15 cellular contexts compared by ENCODE assay signal in genomic region chr5:172879434-172879828, GRCh38. TPM values are rescaled to one million over a fixed set of nuclear protein-coding genes. Genes with fewer than 3 reads are reported as not detected.
DNase-seq lines count a peak whose midpoint lies in the region; ATAC-seq, FAIRE-seq and TF ChIP-seq lines count a peak whose summit lies in the region.
"Had no signal": no experiment of that assay in that cellular context is flagged by ENCODE, and none has a peak within 500 bp of the region (broad histone marks: within the 10 kb centered on the region; RNA-seq: fewer than 3 reads in every experiment).

No MANE protein-coding gene starts in this region.

- no peak for ATAC-seq in Panc1
- ATAC-seq in activated CD4-positive, alpha-beta T cell treated with anti-CD3 and anti-CD28 coated beads for 36 hours, result no peak

- H3K4me3 ChIP-seq in Panc1 (ENCODE audit: low read depth in 2 of 2, low read length in 2 of 2), result no peak overlapping the region
- peak overlapping the region in 1 of 3 experiments; percentile 27 for H3K4me3 ChIP-seq in endothelial cell of umbilical vein (replicated peaks in 1 of 3; ENCODE audit: insufficient read depth in 1 of 3, low read depth in 1 of 3, low read length in 3 of 3)
- H3K4me3 ChIP-seq in mesodermal cell (ENCODE audit: extremely low read depth, insufficient read depth, low read length, poor library complexity, severe bottlenecking), result no peak overlapping the region
- peak overlapping the region; percentile 20 for H3K4me3 ChIP-seq in suprapubic skin
- H3K4me3 ChIP-seq in endodermal cell (ENCODE audit: low read length), result no peak overlapping the region
- H3K4me3 ChIP-seq: PC-9 had no signal

- H3K4me1 Mint-ChIP-seq in endodermal cell, result peaks cover 5% of the 10 kb centered on the region
- peaks cover 7% of the 10 kb centered on the region for H3K4me1 Mint-ChIP-seq in activated CD4-positive, alpha-beta T cell treated with anti-CD3 and anti-CD28 coated beads for 36 hours

- in situ Hi-C loops in Panc1 (cut with HindIII; ENCODE audit: low pct_unique_long_range_greater_than_20kb, low sequenced_read_pairs), result no loop called here

- H3K36me3 ChIP-seq in Panc1 (ENCODE audit: control insufficient read depth, insufficient read depth, low read length), result no peaks in the 10 kb centered on the region
- H3K36me3 ChIP-seq in endothelial cell of umbilical vein (ENCODE audit: control insufficient read depth in 2 of 2, extremely low read depth in 1 of 2, insufficient read depth in 2 of 2, low read length in 2 of 2), result no peaks in the 10 kb centered on the region
- peaks cover 33% of the 10 kb centered on the region for H3K36me3 ChIP-seq in mesodermal cell (ENCODE audit: control insufficient read depth, insufficient read depth, low read length)
- H3K36me3 ChIP-seq in suprapubic skin, result no peaks in the 10 kb centered on the region
- peaks cover 19% of the 10 kb centered on the region for H3K36me3 ChIP-seq in endodermal cell (ENCODE audit: control insufficient read depth, insufficient read depth, low read length)

- peak overlapping the region; percentile 63 for H2AFZ ChIP-seq in endothelial cell of umbilical vein (ENCODE audit: low read depth, low read length)
- H2AFZ ChIP-seq: PC-9 had no signal

- CTCF ChIA-PET in Panc1 (lab: Charles Lee) (no interaction called here), endothelial cell of umbilical vein (lab: Charles Lee) (interaction anchor here (1.0 to 1.8 kb wide), 5 partner anchors 8 to 108 kb away, joined by 3 to 10 read pairs (median 4); partner anchors contain the start of gene DUSP1)
- CTCF ChIA-PET in activated CD4-positive, alpha-beta T cell treated with anti-CD3 and anti-CD28 coated beads for 36 hours (lab: Charles Lee), result no interaction called here

- H3K79me2 ChIP-seq in endothelial cell of umbilical vein (ENCODE audit: control insufficient read depth, insufficient read depth, low read length), result peaks cover 33% of the 10 kb centered on the region

- no peaks in the 10 kb centered on the region for H3K27me3 Mint-ChIP-seq in endodermal cell (ENCODE audit: insufficient read depth)
- no peaks in the 10 kb centered on the region for H3K27me3 Mint-ChIP-seq in activated CD4-positive, alpha-beta T cell treated with anti-CD3 and anti-CD28 coated beads for 36 hours
- H3K27me3 Mint-ChIP-seq: activated naive CD4-positive, alpha-beta T cell treated with anti-CD3 and anti-CD28 coated beads, Interleukin-2, amount 50 U/mL, for 24 hours had no signal

- peaks cover 27% of the 10 kb centered on the region for H3K36me3 Mint-ChIP-seq in endodermal cell (ENCODE audit: low read depth)
- H3K36me3 Mint-ChIP-seq in activated CD4-positive, alpha-beta T cell treated with anti-CD3 and anti-CD28 coated beads for 36 hours (ENCODE audit: low read depth), result peaks cover 2% of the 10 kb centered on the region

- no peak for DNase-seq in Panc1 (ENCODE audit: low read depth, low spot score)
- no peak for DNase-seq in endothelial cell of umbilical vein (ENCODE audit: low read depth, low spot score)
- DNase-seq in suprapubic skin (ENCODE audit: low spot score in 2 of 2), result no peak
- no peak for DNase-seq in hippocampal formation (lab: John Stamatoyannopoulos, UW)
- DNase-seq in T-helper 1 cell, result no peak
- DNase-seq in endodermal cell, result no peak
- no peak for DNase-seq in activated CD4-positive, alpha-beta T cell treated with anti-CD3 and anti-CD28 coated beads for 36 hours
- DNase-seq: activated CD4-positive, CD25-positive, alpha-beta regulatory T cell; activated CD8-positive, alpha-beta memory T cell treated with anti-CD3 and anti-CD28 coated beads, Interleukin-2, amount 50 U/mL, for 48 hours; GOT3; NCI-H1694 treated with DMSO at 0.1 percent for 48 hours; NCI-H510A; PC-9 had no signal

- no peaks in the 10 kb centered on the region for H3K9me1 ChIP-seq in endothelial cell of umbilical vein (replicated peaks; ENCODE audit: control insufficient read depth, extremely low read depth, insufficient read depth, low read length)

- peak overlapping the region; percentile 82 for H3K4me2 ChIP-seq in endothelial cell of umbilical vein (ENCODE audit: insufficient read depth, low read length)
- H3K4me2 ChIP-seq: PC-9 had no signal

- peak overlapping the region; percentile 87 for H3K9ac ChIP-seq in endothelial cell of umbilical vein (replicated peaks; ENCODE audit: extremely low read depth, insufficient read depth, low read length)
- no peak overlapping the region for H3K9ac ChIP-seq in endodermal cell (ENCODE audit: extremely low read depth, low read length, poor library complexity, severe bottlenecking)

- no peak overlapping the region for H3K4me3 Mint-ChIP-seq in endodermal cell
- H3K4me3 Mint-ChIP-seq in activated CD4-positive, alpha-beta T cell treated with anti-CD3 and anti-CD28 coated beads for 36 hours, result no peak overlapping the region
- H3K4me3 Mint-ChIP-seq: activated naive CD4-positive, alpha-beta T cell treated with anti-CD3 and anti-CD28 coated beads, Interleukin-2, amount 50 U/mL, for 24 hours had no signal

- H3K27ac Mint-ChIP-seq in endodermal cell, result no peak overlapping the region
- no peak overlapping the region for H3K27ac Mint-ChIP-seq in activated CD4-positive, alpha-beta T cell treated with anti-CD3 and anti-CD28 coated beads for 36 hours
- H3K27ac Mint-ChIP-seq: activated naive CD4-positive, alpha-beta T cell treated with anti-CD3 and anti-CD28 coated beads, Interleukin-2, amount 50 U/mL, for 24 hours had no signal

- H3K27ac ChIP-seq in Panc1 (ENCODE audit: low read length) (peak overlapping the region; percentile 59), endothelial cell of umbilical vein (ENCODE audit: insufficient read depth, low read depth, low read length) (peak overlapping the region; percentile 96), mesodermal cell (ENCODE audit: low read depth, low read length, severe bottlenecking) (peak overlapping the region; percentile 1), suprapubic skin (peak overlapping the region; percentile 76), endodermal cell (ENCODE audit: low read depth, low read length) (no peak overlapping the region)
- H3K27ac ChIP-seq: PC-9 had no signal

- dilution Hi-C loops in endothelial cell of umbilical vein (cut with MboI; ENCODE audit: extremely low pct_ligation_motif_present, low sequenced_read_pairs), result no loop called here

- no peak for TF ChIP-seq EP300 in suprapubic skin (IDR thresholded peaks at IDR 0.05)

- H3K4me1 ChIP-seq in Panc1 (ENCODE audit: control insufficient read depth, insufficient read depth, low read length) (peaks cover 39% of the 10 kb centered on the region), endothelial cell of umbilical vein (ENCODE audit: control insufficient read depth, extremely low read depth, insufficient read depth, low read length) (peaks cover 45% of the 10 kb centered on the region), mesodermal cell (ENCODE audit: control insufficient read depth, insufficient read depth, low read length, poor library complexity, severe bottlenecking) (peaks cover 49% of the 10 kb centered on the region), suprapubic skin (peaks cover 29% of the 10 kb centered on the region), endodermal cell (ENCODE audit: control insufficient read depth, insufficient read depth, low read length) (no peaks in the 10 kb centered on the region)

- POLR2A ChIA-PET in Panc1 (lab: Charles Lee), result no interaction called here
- POLR2A ChIA-PET in endothelial cell of umbilical vein (lab: Charles Lee), result interaction anchor here (1.9 kb wide), 1 partner anchor 109 kb away, joined by 10 read pairs; the partner anchor contains the start of gene DUSP1
- POLR2A ChIA-PET in activated CD4-positive, alpha-beta T cell treated with anti-CD3 and anti-CD28 coated beads for 36 hours (lab: Charles Lee), result no interaction called here

- H4K20me1 ChIP-seq in endothelial cell of umbilical vein (replicated peaks; ENCODE audit: control insufficient read depth, extremely low read depth, insufficient read depth, low read length), result no peaks in the 10 kb centered on the region

- no peak for TF ChIP-seq CTCF in Panc1 (IDR thresholded peaks at IDR 0.05)
- no peak for TF ChIP-seq CTCF in endothelial cell of umbilical vein (IDR thresholded peaks at IDR 0.05; ENCODE audit: extremely low read depth in 1 of 2, insufficient read depth in 1 of 2, low read depth in 1 of 2, low read length in 2 of 2)
- no peak for TF ChIP-seq CTCF in suprapubic skin (IDR thresholded peaks at IDR 0.05)
- TF ChIP-seq CTCF in endodermal cell (conservative IDR thresholded peaks at IDR 0.05), result no peak

- TF ChIP-seq POLR2A in endothelial cell of umbilical vein (IDR thresholded peaks at IDR 0.05; ENCODE audit: low read depth, low read length), result no peak
- no peak for TF ChIP-seq POLR2A in suprapubic skin (IDR thresholded peaks at IDR 0.05)

- intact Hi-C loops in Panc1 (cut with micrococcal nuclease; ENCODE audit: unreplicated experiment) (no loop called here), endothelial cell of umbilical vein (cut with micrococcal nuclease) (loop anchor here (1.0 kb wide), 3 partner anchors 8 to 114 kb away; no protein-coding TSS in a partner anchor)
- intact Hi-C loops in activated CD4-positive, alpha-beta T cell treated with anti-CD3 and anti-CD28 coated beads for 36 hours (cut with DNase I, micrococcal nuclease), result no loop called here

- peaks cover 3% of the 10 kb centered on the region for H3K9me3 Mint-ChIP-seq in endodermal cell
- H3K9me3 Mint-ChIP-seq in activated CD4-positive, alpha-beta T cell treated with anti-CD3 and anti-CD28 coated beads for 36 hours (ENCODE audit: low read depth), result no peaks in the 10 kb centered on the region
- H3K9me3 Mint-ChIP-seq: activated naive CD4-positive, alpha-beta T cell treated with anti-CD3 and anti-CD28 coated beads, Interleukin-2, amount 50 U/mL, for 24 hours had no signal

- H3K27me3 ChIP-seq in Panc1 (ENCODE audit: control insufficient read depth, insufficient read depth, low read length), result no peaks in the 10 kb centered on the region
- H3K27me3 ChIP-seq in endothelial cell of umbilical vein (ENCODE audit: control insufficient read depth in 2 of 2, insufficient read depth in 2 of 2, low read length in 2 of 2), result no peaks in the 10 kb centered on the region
- no peaks in the 10 kb centered on the region for H3K27me3 ChIP-seq in suprapubic skin
- H3K27me3 ChIP-seq in endodermal cell (ENCODE audit: control insufficient read depth, insufficient read depth, low read length, poor library complexity, severe bottlenecking), result no peaks in the 10 kb centered on the region

- FAIRE-seq in endothelial cell of umbilical vein (lab: Jason Lieb, UNC), result no peak

- BruUV-seq in Panc1 (replicated peaks; lab: Mats Ljungman, UMichigan), result TSS peak; percentile 21
- TSS peak; percentile 80 for BruUV-seq in endothelial cell of umbilical vein (replicated peaks; lab: Mats Ljungman, UMichigan)

- 83 to 88% methylated on average over 6 to 8 of the region's 8 CpGs for WGBS in mesodermal cell (ENCODE audit: insufficient coverage in 2 of 2), 2 experiments
- 58% methylated on average over 8 of the region's 8 CpGs for WGBS in suprapubic skin
- WGBS in endodermal cell (ENCODE audit: insufficient coverage in 1 of 2, insufficient read length in 1 of 2), 2 experiments, result 78 to 86% methylated on average over 7 to 8 of the region's 8 CpGs

- H3K9me3 ChIP-seq in Panc1 (ENCODE audit: control insufficient read depth, insufficient read depth, low read depth, low read length) (peaks cover 3% of the 10 kb centered on the region; the same call in 1 of the 2 replicates), endothelial cell of umbilical vein (replicated peaks; ENCODE audit: control insufficient read depth, insufficient read depth, low read length) (no peaks in the 10 kb centered on the region), mesodermal cell (ENCODE audit: control insufficient read depth, low read length) (peaks cover 6% of the 10 kb centered on the region), suprapubic skin (no peaks in the 10 kb centered on the region), endodermal cell (ENCODE audit: control insufficient read depth, low read length) (no peaks in the 10 kb centered on the region)

RNA-seq across cellular contexts. Expression of gene ERGIC1, which starts 45.4 kb away (rescaled TPM):
- total RNA-seq in Panc1 (2021; ENCODE audit: unreplicated experiment) (206 TPM), endothelial cell of umbilical vein (105 and 118 TPM in 2 replicates), suprapubic skin (100 to 1,000 TPM in 1 of 4 donors, 10 to 100 TPM in 3; 81.2 to 106 (median 91.8) TPM), endodermal cell (10 to 100 TPM; 81.9 to 94.8 TPM)
- 419 TPM for polyA plus RNA-seq in Panc1 (2012; ENCODE audit: insufficient read length)
- polyA plus RNA-seq in endothelial cell of umbilical vein, result 109 and 115 TPM in 2 replicates
- 84.9 and 98.4 TPM in 2 replicates for polyA plus RNA-seq in endothelial cell of umbilical vein (2011; cell fraction: cytosol; rRNA removed)
- 63.2 and 75.9 TPM in 2 replicates for polyA plus RNA-seq in endothelial cell of umbilical vein (2011; cell fraction: nucleus; rRNA removed)
- 101 and 105 TPM in 2 replicates for polyA plus RNA-seq in endothelial cell of umbilical vein (2012)
- polyA minus RNA-seq in endothelial cell of umbilical vein, result 189 and 212 TPM in 2 replicates
- polyA minus RNA-seq in endothelial cell of umbilical vein (2011; cell fraction: cytosol; rRNA and poly(A)+ RNA removed), result 41.4 TPM
- polyA minus RNA-seq in endothelial cell of umbilical vein (2011; cell fraction: nucleus; rRNA and poly(A)+ RNA removed), result 62.9 and 76.6 TPM in 2 replicates
- polyA plus RNA-seq in mesodermal cell (2013, experiment 1 of 2), result 116 TPM
- polyA plus RNA-seq in mesodermal cell (2013, experiment 2 of 2), result 100 TPM
- 79.3 TPM for polyA plus RNA-seq in endodermal cell (2013, experiment 1 of 2)
- polyA plus RNA-seq in endodermal cell (2013, experiment 2 of 2), result 73.2 TPM
- total RNA-seq in activated CD4-positive, alpha-beta T cell treated with anti-CD3 and anti-CD28 coated beads for 36 hours, result 10 to 100 TPM; 40.3 to 50.0 TPM
